Comparison of ENCODE assay signal across 1 cellular context in the genomic region with DNA sequence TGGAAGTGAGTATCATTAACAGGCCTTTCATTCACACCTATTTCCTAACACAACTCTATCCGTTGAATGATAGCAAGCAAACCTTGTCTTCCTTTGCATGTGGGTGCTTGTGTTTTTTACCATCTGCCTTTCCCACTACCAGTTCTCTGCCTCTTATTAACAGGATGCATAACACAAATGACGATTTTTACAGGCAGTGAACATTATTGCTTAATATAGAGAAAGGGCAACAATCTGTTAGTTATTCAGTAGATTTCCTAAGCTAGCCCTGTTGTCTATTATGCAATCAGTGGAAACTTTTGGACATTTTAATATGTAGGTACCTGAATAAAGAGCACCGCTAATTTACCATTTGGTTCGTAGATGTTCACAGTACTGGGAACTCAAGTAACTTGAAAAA.
TF ChIP-seq lines count a peak whose summit lies in the region.

No MANE protein-coding gene starts in this region.

TF ChIP-seq in K562, 482 proteins besides CTCF, POLR2A, EP300 and RAD21 (continued from another document):
- TF ChIP-seq, protein P1, sequence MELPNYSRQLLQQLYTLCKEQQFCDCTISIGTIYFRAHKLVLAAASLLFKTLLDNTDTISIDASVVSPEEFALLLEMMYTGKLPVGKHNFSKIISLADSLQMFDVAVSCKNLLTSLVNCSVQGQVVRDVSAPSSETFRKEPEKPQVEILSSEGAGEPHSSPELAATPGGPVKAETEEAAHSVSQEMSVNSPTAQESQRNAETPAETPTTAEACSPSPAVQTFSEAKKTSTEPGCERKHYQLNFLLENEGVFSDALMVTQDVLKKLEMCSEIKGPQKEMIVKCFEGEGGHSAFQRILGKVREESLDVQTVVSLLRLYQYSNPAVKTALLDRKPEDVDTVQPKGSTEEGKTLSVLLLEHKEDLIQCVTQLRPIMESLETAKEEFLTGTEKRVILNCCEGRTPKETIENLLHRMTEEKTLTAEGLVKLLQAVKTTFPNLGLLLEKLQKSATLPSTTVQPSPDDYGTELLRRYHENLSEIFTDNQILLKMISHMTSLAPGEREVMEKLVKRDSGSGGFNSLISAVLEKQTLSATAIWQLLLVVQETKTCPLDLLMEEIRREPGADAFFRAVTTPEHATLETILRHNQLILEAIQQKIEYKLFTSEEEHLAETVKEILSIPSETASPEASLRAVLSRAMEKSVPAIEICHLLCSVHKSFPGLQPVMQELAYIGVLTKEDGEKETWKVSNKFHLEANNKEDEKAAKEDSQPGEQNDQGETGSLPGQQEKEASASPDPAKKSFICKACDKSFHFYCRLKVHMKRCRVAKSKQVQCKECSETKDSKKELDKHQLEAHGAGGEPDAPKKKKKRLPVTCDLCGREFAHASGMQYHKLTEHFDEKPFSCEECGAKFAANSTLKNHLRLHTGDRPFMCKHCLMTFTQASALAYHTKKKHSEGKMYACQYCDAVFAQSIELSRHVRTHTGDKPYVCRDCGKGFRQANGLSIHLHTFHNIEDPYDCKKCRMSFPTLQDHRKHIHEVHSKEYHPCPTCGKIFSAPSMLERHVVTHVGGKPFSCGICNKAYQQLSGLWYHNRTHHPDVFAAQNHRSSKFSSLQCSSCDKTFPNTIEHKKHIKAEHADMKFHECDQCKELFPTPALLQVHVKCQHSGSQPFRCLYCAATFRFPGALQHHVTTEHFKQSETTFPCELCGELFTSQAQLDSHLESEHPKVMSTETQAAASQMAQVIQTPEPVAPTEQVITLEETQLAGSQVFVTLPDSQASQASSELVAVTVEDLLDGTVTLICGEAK (IDR thresholded peaks at IDR 0.05): no peak
- TF ChIP-seq, protein P1 (CRISPR knock-in tag; IDR thresholded peaks at IDR 0.05): no peak
- TF ChIP-seq ZNF146 (CRISPR knock-in tag; IDR thresholded peaks at IDR 0.05; ENCODE audit: unreplicated experiment) (no peak), CHD2 (IDR thresholded peaks at IDR 0.05; ENCODE audit: low read depth, low read length) (no peak), SFPQ (IDR thresholded peaks at IDR 0.05; ENCODE audit: low read depth, low read length) (no peak), RCOR1 (IDR thresholded peaks at IDR 0.05; ENCODE audit: borderline replicate concordance in 1 of 2, low read depth in 2 of 2, low read length in 2 of 2) (no peak), CEBPG (CRISPR knock-in tag; IDR thresholded peaks at IDR 0.05) (no peak), CEBPG (tag; conservative IDR thresholded peaks at IDR 0.05 in 1 of 2, IDR thresholded peaks at IDR 0.05 in 1 of 2) (peak in 1 of 2 experiments; percentile 65; a peak in 2 of 4 replicates)
